12 cellular contexts compared by ENCODE assay signal in genomic region chr10:115082521-115082920, GRCh38. TPM values are rescaled to one million over a fixed set of nuclear protein-coding genes. Genes with fewer than 3 reads are reported as not detected.
DNase-seq lines count a peak whose midpoint lies in the region; ATAC-seq and TF ChIP-seq lines count a peak whose summit lies in the region.
"Had no signal": no experiment of that assay in that cellular context is flagged by ENCODE, and none has a peak within 500 bp of the region (broad histone marks: within the 10 kb centered on the region; RNA-seq: fewer than 3 reads in every experiment).

No MANE protein-coding gene starts in this region.

- no peaks in the 10 kb centered on the region for H3K36me3 ChIP-seq in psoas muscle (ENCODE audit: insufficient read depth in 1 of 2, low read depth in 1 of 2)
- H3K36me3 ChIP-seq: adrenal gland; BLaER1 treated with 17β-estradiol and CSF1 and Interleukin-3, amounts not matched to agents 10 nM and 100 nM had no signal

- no peaks in the 10 kb centered on the region for H3K9me3 ChIP-seq in psoas muscle
- H3K9me3 ChIP-seq: adrenal gland had no signal

- no peak for TF ChIP-seq CTCF in psoas muscle (IDR thresholded peaks at IDR 0.05)

- ATAC-seq in psoas muscle, result peak in 3 of 4 donors; percentile 53 to 70 (median 61)
- ATAC-seq in GM21360 (IDR thresholded peaks at IDR 0.05; ENCODE audit: unreplicated experiment), result no peak
- ATAC-seq in GM18520 (IDR thresholded peaks at IDR 0.05; ENCODE audit: unreplicated experiment), result no peak
- ATAC-seq: right cardiac atrium had no signal

- no peak overlapping the region for H3K4me3 ChIP-seq in psoas muscle
- H3K4me3 ChIP-seq: adrenal gland; BLaER1 treated with 17β-estradiol and CSF1 and Interleukin-3, amounts not matched to agents 10 nM and 100 nM; hepatocyte had no signal

- WGBS in psoas muscle, 3 donors, result 32 to 40% (median 38%) methylated on average over 2 of the region's 2 CpGs

- peaks cover 5% of the 10 kb centered on the region for H3K4me1 ChIP-seq in psoas muscle
- H3K4me1 ChIP-seq: BLaER1 treated with 17β-estradiol and CSF1 and Interleukin-3, amounts not matched to agents 10 nM and 100 nM had no signal

- H3K27ac ChIP-seq in psoas muscle, result peak overlapping the region; percentile 1
- H3K27ac ChIP-seq: adrenal gland; BLaER1 treated with 17β-estradiol and CSF1 and Interleukin-3, amounts not matched to agents 10 nM and 100 nM; hepatocyte had no signal

- intact Hi-C loops in psoas muscle (cut with DNase I), result no loop called here

- no peaks in the 10 kb centered on the region for H3K27me3 ChIP-seq in psoas muscle (ENCODE audit: insufficient read depth in 3 of 3, low read length in 2 of 3)
- H3K27me3 ChIP-seq: adrenal gland; BLaER1 treated with 17β-estradiol and CSF1 and Interleukin-3, amounts not matched to agents 10 nM and 100 nM; hepatocyte had no signal

- DNase-seq in ELR (ENCODE audit: low read depth), result peak; percentile 31
- DNase-seq in NCI-H226, result peak; percentile 67
- DNase-seq in dermis blood vessel endothelial cell, result peak; percentile 8
- no peak for DNase-seq in psoas muscle
- DNase-seq in HuH-7 (ENCODE audit: low spot score), result no peak
- DNase-seq: adrenal gland, NCI-H1417, right cardiac atrium had no signal

RNA-seq across cellular contexts. Expression of gene ATRNL1, which starts 10.6 kb away (rescaled TPM):
- total RNA-seq in dermis blood vessel endothelial cell (0.17 and 1.5 TPM in 2 replicates), psoas muscle (1 to 10 TPM; 2.2 to 7.1 (median 4.5) TPM)
- polyA plus RNA-seq in psoas muscle, result 1 to 10 TPM in 2 of 3 donors, under 1 TPM in 1; 0.01 to 1.4 (median 1.1) TPM

Comparison
In these comparisons a context has a peak if more than half of its experiments do, and no peak if none do; other contexts are left out.
1. DNase-seq: peak in ELR (single experiment), NCI-H226 (single experiment) and dermis blood vessel endothelial cell (single experiment); none in psoas muscle (0 of 2) and HuH-7 (single experiment).
2. ATAC-seq: peak in psoas muscle (3 of 4); none in GM21360 (single experiment) and GM18520 (single experiment).